In the genomic region with DNA sequence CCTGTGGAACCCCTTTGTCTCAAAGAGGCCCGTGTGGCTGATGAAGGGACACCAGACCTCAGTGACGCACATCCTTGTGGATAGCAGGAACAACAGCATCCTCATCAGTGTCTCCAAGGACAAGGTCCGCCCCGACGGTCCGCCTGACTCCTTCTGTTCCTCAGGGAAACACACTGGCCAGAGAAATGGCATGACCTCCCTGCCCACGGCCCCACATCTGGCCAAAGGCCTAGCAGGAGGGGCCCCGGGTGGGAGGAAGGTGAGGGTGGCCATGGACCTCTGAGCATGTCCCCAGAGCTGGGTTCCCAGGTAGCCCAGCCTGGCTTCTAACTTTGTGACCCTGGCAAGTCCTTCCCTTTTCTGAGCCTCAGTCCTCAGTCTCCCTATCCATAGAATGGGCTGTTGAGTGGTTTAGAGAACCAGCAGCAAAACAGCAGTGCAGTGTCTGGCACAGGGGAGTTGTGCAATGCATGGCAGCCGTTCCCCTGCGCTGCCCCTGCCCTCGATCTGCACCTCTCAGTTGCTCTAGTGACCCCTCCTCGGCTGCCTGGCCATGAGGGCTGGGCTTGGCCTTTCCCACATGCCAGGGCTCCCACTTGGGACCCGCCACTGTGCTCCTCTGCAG, we compare ENCODE assay signal across 1 cellular context.
TF ChIP-seq lines count a peak whose summit lies in the region.

No MANE protein-coding gene starts in this region.

TF ChIP-seq in HepG2, 621 proteins besides CTCF, POLR2A, EP300 and RAD21:
- TF ChIP-seq MATR3 (CRISPR knock-in tag; IDR thresholded peaks at IDR 0.05): no peak
- peak; percentile 74; the same call in 1 of the 2 replicates for TF ChIP-seq CEBPB (IDR thresholded peaks at IDR 0.05; ENCODE audit: borderline replicate concordance, low read depth, low read length)
- 0 out of 2 replicates have a peak, but pooled peaks have one; percentile 3 for TF ChIP-seq BHLHE40 (IDR thresholded peaks at IDR 0.05; ENCODE audit: low read length)
- no peak for TF ChIP-seq FLYWCH1 (CRISPR knock-in tag; IDR thresholded peaks at IDR 0.05)
- TF ChIP-seq CEBPG (CRISPR knock-in tag; IDR thresholded peaks at IDR 0.05): 0 out of 2 replicates have a peak, but pooled peaks have one; percentile 22
- TF ChIP-seq ZNF629 (CRISPR knock-in tag; conservative IDR thresholded peaks at IDR 0.05): peak; percentile 92
- peak; percentile 57; the same call in 1 of the 2 replicates for TF ChIP-seq ZMYM3 (CRISPR knock-in tag; IDR thresholded peaks at IDR 0.05)
